Comparison of ENCODE assay signal across 19 cellular contexts in genomic region chr9:9556865-9557803, GRCh38.
DNase-seq lines count a peak whose midpoint lies in the region; ATAC-seq and TF ChIP-seq lines count a peak whose summit lies in the region.
"Had no signal": no experiment of that assay in that cellular context is flagged by ENCODE, and none has a peak within 500 bp of the region (broad histone marks: within the 10 kb centered on the region; RNA-seq: fewer than 3 reads in every experiment).

No MANE protein-coding gene starts in this region.

- peak overlapping the region; percentile 26 for H2BK120ac ChIP-seq in trophoblast cell (ENCODE audit: insufficient read depth, low read length, poor library complexity)

- H4K12ac ChIP-seq in trophoblast cell (ENCODE audit: low read depth, low read length): no peak overlapping the region

- no peak overlapping the region for H3K14ac ChIP-seq in trophoblast cell (ENCODE audit: low read length)

- H3K18ac ChIP-seq in trophoblast cell (ENCODE audit: low read length): no peak overlapping the region

- H3K9me3 ChIP-seq in HUES6 (ENCODE audit: control insufficient read depth, insufficient read depth, low read depth, low read length) (no peaks in the 10 kb centered on the region), endodermal cell (ENCODE audit: control insufficient read depth, low read length) (no peaks in the 10 kb centered on the region), iPS-20b (ENCODE audit: insufficient read depth, low read depth, low read length) (no peaks in the 10 kb centered on the region), trophoblast cell (ENCODE audit: insufficient read depth, low read depth, low read length) (no peaks in the 10 kb centered on the region), esophagus muscularis mucosa (no peaks in the 10 kb centered on the region), gastrocnemius medialis (no peaks in the 10 kb centered on the region)
- H3K9me3 ChIP-seq: BLaER1 treated with 17β-estradiol and CSF1 and Interleukin-3, amounts not matched to agents 10 nM and 100 nM; Peyer's patch; SJSA1 had no signal

- H3K36me3 Mint-ChIP-seq in endodermal cell (ENCODE audit: low read depth): no peaks in the 10 kb centered on the region
- H3K36me3 Mint-ChIP-seq: CD8-positive, alpha-beta T cell had no signal

- peak overlapping the region; percentile 23 for H3K4me3 Mint-ChIP-seq in endodermal cell
- H3K4me3 Mint-ChIP-seq: CD8-positive, alpha-beta T cell had no signal

- H3K27ac ChIP-seq in HUES6 (ENCODE audit: low read depth, low read length): peak overlapping the region; percentile 96
- no peak overlapping the region for H3K27ac ChIP-seq in endodermal cell (ENCODE audit: low read depth, low read length)
- H3K27ac ChIP-seq in iPS-20b (ENCODE audit: low read length): peak overlapping the region; percentile 99
- H3K27ac ChIP-seq in trophoblast cell (ENCODE audit: low read depth, low read length): peak overlapping the region; percentile 43
- H3K27ac ChIP-seq in esophagus muscularis mucosa (replicated peaks in 1 of 4): no peak overlapping the region
- H3K27ac ChIP-seq in gastrocnemius medialis: no peak overlapping the region
- H3K27ac ChIP-seq: BLaER1 treated with 17β-estradiol and CSF1 and Interleukin-3, amounts not matched to agents 10 nM and 100 nM; Peyer's patch; SJSA1 had no signal

- H3K9me3 Mint-ChIP-seq in endodermal cell: no peaks in the 10 kb centered on the region
- H3K9me3 Mint-ChIP-seq: CD8-positive, alpha-beta T cell had no signal

- no peak overlapping the region for H3K23ac ChIP-seq in trophoblast cell (ENCODE audit: low read length)

- ATAC-seq in HG03442 (IDR thresholded peaks at IDR 0.05; ENCODE audit: unreplicated experiment) (no peak), gastrocnemius medialis (no peak)
- ATAC-seq: CD8-positive, alpha-beta T cell; HCT116; K562 had no signal

- no peaks in the 10 kb centered on the region for H3K27me3 ChIP-seq in HUES6 (ENCODE audit: control insufficient read depth, insufficient read depth, low read length)
- H3K27me3 ChIP-seq in endodermal cell (ENCODE audit: control insufficient read depth, insufficient read depth, low read length, poor library complexity, severe bottlenecking): peaks cover 15% of the 10 kb centered on the region
- no peaks in the 10 kb centered on the region for H3K27me3 ChIP-seq in iPS-20b (ENCODE audit: insufficient read depth, low read length)
- no peaks in the 10 kb centered on the region for H3K27me3 ChIP-seq in trophoblast cell (ENCODE audit: insufficient read depth, low read length)
- H3K27me3 ChIP-seq in esophagus muscularis mucosa: no peaks in the 10 kb centered on the region
- no peaks in the 10 kb centered on the region for H3K27me3 ChIP-seq in gastrocnemius medialis
- H3K27me3 ChIP-seq: BLaER1 treated with 17β-estradiol and CSF1 and Interleukin-3, amounts not matched to agents 10 nM and 100 nM; Peyer's patch; SJSA1 had no signal

- no peaks in the 10 kb centered on the region for H3K79me1 ChIP-seq in trophoblast cell (ENCODE audit: low read length)

- WGBS in endodermal cell (ENCODE audit: insufficient coverage in 1 of 2, insufficient read length in 1 of 2), 2 experiments: 47 to 83% methylated on average over 1 to 4 of the region's 4 CpGs
- no CpG with 5 or more reads among the region's 4 CpGs for WGBS in trophoblast cell (ENCODE audit: extremely low coverage, insufficient coverage, insufficient read length)
- WGBS in esophagus muscularis mucosa: 63% methylated on average over 4 of the region's 4 CpGs

- peaks cover 30% of the 10 kb centered on the region for H3K4me1 Mint-ChIP-seq in endodermal cell

- H3K4me3 ChIP-seq in HUES6 (ENCODE audit: low read depth, low read length) (peak overlapping the region; percentile 38), endodermal cell (ENCODE audit: low read length) (no peak overlapping the region), iPS-20b (ENCODE audit: low read length) (peak overlapping the region; percentile 43), trophoblast cell (ENCODE audit: low read depth, low read length) (no peak overlapping the region), esophagus muscularis mucosa (no peak overlapping the region), gastrocnemius medialis (no peak overlapping the region)
- H3K4me3 ChIP-seq: BLaER1 treated with 17β-estradiol and CSF1 and Interleukin-3, amounts not matched to agents 10 nM and 100 nM; K562; Peyer's patch; SJSA1 had no signal

- intact Hi-C loops in esophagus muscularis mucosa (cut with DNase I): no loop called here
- intact Hi-C loops in gastrocnemius medialis (cut with DNase I; ENCODE audit: low total_unique reads): no loop called here

- H3K4ac ChIP-seq in trophoblast cell (ENCODE audit: low read depth, low read length): no peak overlapping the region

- H3K4me1 ChIP-seq in HUES6 (ENCODE audit: control insufficient read depth, insufficient read depth, low read length) (peaks cover 20% of the 10 kb centered on the region), endodermal cell (ENCODE audit: control insufficient read depth, insufficient read depth, low read length) (peaks cover 9% of the 10 kb centered on the region), iPS-20b (ENCODE audit: insufficient read depth, low read length) (peaks cover 27% of the 10 kb centered on the region), trophoblast cell (ENCODE audit: control insufficient read depth in 1 of 2, insufficient read depth in 2 of 2, low read length in 2 of 2) (peaks cover 5 to 8% of the 10 kb centered on the region in 2 experiments), esophagus muscularis mucosa (no peaks in the 10 kb centered on the region), gastrocnemius medialis (no peaks in the 10 kb centered on the region)
- H3K4me1 ChIP-seq: Peyer's patch, SJSA1 had no signal

- peak overlapping the region; percentile 19 for H2BK12ac ChIP-seq in trophoblast cell (ENCODE audit: low read length)

- peak overlapping the region; percentile 93 for H3K27ac Mint-ChIP-seq in endodermal cell
- H3K27ac Mint-ChIP-seq: CD8-positive, alpha-beta T cell had no signal

- in situ Hi-C loops in gastrocnemius medialis (cut with MboI; ENCODE audit: low sequenced_read_pairs in 4 of 4): no loop called here

- peak; percentile 56 for DNase-seq in endodermal cell
- DNase-seq in trophoblast cell: no peak
- no peak for DNase-seq in cerebellum (ENCODE audit: low spot score)
- no peak for DNase-seq in esophagus muscularis mucosa (ENCODE audit: extremely low spot score)
- DNase-seq in gastrocnemius medialis: no peak
- DNase-seq: Calu3; CD8-positive, alpha-beta T cell; NCI-H1105 treated with DMSO at 0.1 percent for 48 hours; NCI-H1694; NCI-H2227 treated with DMSO at 0.1 percent for 48 hours; NCI-H510A treated with DMSO at 0.1 percent for 48 hours; Peyer's patch had no signal

- H3K4me2 ChIP-seq in trophoblast cell (ENCODE audit: low read length): peak overlapping the region; percentile 41
- H3K4me2 ChIP-seq: BLaER1 treated with 17β-estradiol and CSF1 and Interleukin-3, amounts not matched to agents 10 nM and 100 nM had no signal

- H3K9ac ChIP-seq in HUES6 (ENCODE audit: low read length) (peak overlapping the region; percentile 54), endodermal cell (ENCODE audit: extremely low read depth, low read length, poor library complexity, severe bottlenecking) (no peak overlapping the region), iPS-20b (ENCODE audit: low read depth, low read length) (peak overlapping the region; percentile 80), trophoblast cell (ENCODE audit: low read length) (no peak overlapping the region)
- H3K9ac ChIP-seq: BLaER1 treated with 17β-estradiol and CSF1 and Interleukin-3, amounts not matched to agents 10 nM and 100 nM had no signal

- TF ChIP-seq POLR2A in esophagus muscularis mucosa (IDR thresholded peaks at IDR 0.05; ENCODE audit: low read depth) (no peak), gastrocnemius medialis (IDR thresholded peaks at IDR 0.05) (no peak)

- H2AK5ac ChIP-seq in trophoblast cell (ENCODE audit: low read length): no peak overlapping the region

- TF ChIP-seq CTCF in endodermal cell (conservative IDR thresholded peaks at IDR 0.05) (no peak), esophagus muscularis mucosa (IDR thresholded peaks at IDR 0.05) (no peak), gastrocnemius medialis (IDR thresholded peaks at IDR 0.05 in 4 of 5, conservative IDR thresholded peaks at IDR 0.05 in 1 of 5) (no peak)

- H4K8ac ChIP-seq in trophoblast cell (ENCODE audit: low read depth, low read length): no peak overlapping the region

- H3K36me3 ChIP-seq in HUES6 (ENCODE audit: control insufficient read depth, insufficient read depth, low read length) (no peaks in the 10 kb centered on the region), endodermal cell (ENCODE audit: control insufficient read depth, insufficient read depth, low read length) (no peaks in the 10 kb centered on the region), iPS-20b (ENCODE audit: insufficient read depth, low read depth, low read length) (no peaks in the 10 kb centered on the region), trophoblast cell (ENCODE audit: control insufficient read depth in 1 of 2, insufficient read depth in 2 of 2, low read length in 2 of 2) (no peaks in the 10 kb centered on the region), esophagus muscularis mucosa (no peaks in the 10 kb centered on the region), gastrocnemius medialis (no peaks in the 10 kb centered on the region)
- H3K36me3 ChIP-seq: BLaER1 treated with 17β-estradiol and CSF1 and Interleukin-3, amounts not matched to agents 10 nM and 100 nM; Peyer's patch; SJSA1 had no signal

- H2AFZ ChIP-seq in trophoblast cell (ENCODE audit: insufficient read depth, low read length, poor library complexity): peak overlapping the region; percentile 13

- no peak overlapping the region for H4K91ac ChIP-seq in trophoblast cell (ENCODE audit: low read depth, low read length)

- H3K27me3 Mint-ChIP-seq in endodermal cell (ENCODE audit: insufficient read depth): peaks cover 12% of the 10 kb centered on the region

- no peaks in the 10 kb centered on the region for H3K79me2 ChIP-seq in trophoblast cell (ENCODE audit: control insufficient read depth, insufficient read depth, low read length, poor library complexity)

- no peak for TF ChIP-seq EP300 in esophagus muscularis mucosa (IDR thresholded peaks at IDR 0.05)

- no peak overlapping the region for H2BK5ac ChIP-seq in trophoblast cell (ENCODE audit: low read depth, low read length, poor library complexity)

Comparison
In these comparisons a context has a peak if more than half of its experiments do, and no peak if none do; other contexts are left out.
1. H3K27ac ChIP-seq: peak in HUES6 (single experiment), iPS-20b (single experiment) and trophoblast cell (single experiment); none in endodermal cell (single experiment), esophagus muscularis mucosa (0 of 4) and gastrocnemius medialis (0 of 4).
2. H3K4me3 ChIP-seq: peak in HUES6 (single experiment) and iPS-20b (single experiment); none in endodermal cell (single experiment), trophoblast cell (single experiment), esophagus muscularis mucosa (0 of 4) and gastrocnemius medialis (0 of 4).
3. H3K9ac ChIP-seq: peak in HUES6 (single experiment) and iPS-20b (single experiment); none in endodermal cell (single experiment) and trophoblast cell (single experiment).